8 cellular contexts compared by ENCODE assay signal in genomic region chr17:81860756-81861568, GRCh38. TPM values are rescaled to one million over a fixed set of nuclear protein-coding genes. Genes with fewer than 3 reads are reported as not detected.
DNase-seq lines count a peak whose midpoint lies in the region; ATAC-seq and TF ChIP-seq lines count a peak whose summit lies in the region.

No MANE protein-coding gene starts in this region.

- H3K36me3 Mint-ChIP-seq in activated naive CD8-positive, alpha-beta T cell, result peaks cover 9% of the 10 kb centered on the region

- H3K27ac ChIP-seq in temporal lobe (ENCODE audit: low read depth, low read length), result peak overlapping the region; percentile 81

- H3K9me3 Mint-ChIP-seq in activated naive CD8-positive, alpha-beta T cell (ENCODE audit: low read depth), result no peaks in the 10 kb centered on the region

- TF ChIP-seq CTCF in GM10266 (IDR thresholded peaks at IDR 0.05; ENCODE audit: control insufficient read depth, insufficient read depth, low read depth, missing control alignments), result no peak

- H3K27me3 Mint-ChIP-seq in activated naive CD8-positive, alpha-beta T cell, result no peaks in the 10 kb centered on the region

- H3K27ac Mint-ChIP-seq in activated naive CD8-positive, alpha-beta T cell, result peak overlapping the region; percentile 94

- peaks cover 30% of the 10 kb centered on the region for H3K4me1 Mint-ChIP-seq in activated naive CD8-positive, alpha-beta T cell (ENCODE audit: low read depth)

- peak; percentile 70 for ATAC-seq in HG02623 (IDR thresholded peaks at IDR 0.05; ENCODE audit: unreplicated experiment)
- ATAC-seq in SK-N-SH treated with all-trans-retinoic acid at 6 μM for 48 hours, result peak; percentile 90

- DNase-seq in GM10266 (ENCODE audit: extremely low spot score) (peak; percentile 100), NCI-H1092 treated with DMSO at 0.1 percent for 48 hours (lab: John Stamatoyannopoulos, UW) (peak; percentile 100), glomerular visceral epithelial cell (ENCODE audit: extremely low spot score) (peak; percentile 100), occipital lobe (lab: John Stamatoyannopoulos, UW) (peak; percentile 99)

- peak overlapping the region; percentile 96 for H3K4me3 Mint-ChIP-seq in activated naive CD8-positive, alpha-beta T cell

TF ChIP-seq in SK-N-SH treated with all-trans-retinoic acid at 6 μM for 48 hours, 23 proteins besides CTCF, POLR2A, EP300 and RAD21:
- TF ChIP-seq OSR1 (CRISPR knock-in tag; IDR thresholded peaks at IDR 0.05), result peak; percentile 99
- TF ChIP-seq ZNF565 (CRISPR knock-in tag; conservative IDR thresholded peaks at IDR 0.05; ENCODE audit: low read depth), result peak; percentile 100
- TF ChIP-seq PPARA (CRISPR knock-in tag; IDR thresholded peaks at IDR 0.05; ENCODE audit: borderline replicate concordance), result peak; percentile 100
- TF ChIP-seq BACH2 (CRISPR knock-in tag; IDR thresholded peaks at IDR 0.05; ENCODE audit: borderline replicate concordance), result peak; percentile 100
- peak; percentile 92; the same call in 1 of the 2 replicates for TF ChIP-seq CSRNP3 (CRISPR knock-in tag; IDR thresholded peaks at IDR 0.05)
- peak; percentile 98 for TF ChIP-seq RARB (CRISPR knock-in tag; IDR thresholded peaks at IDR 0.05)
- peak; percentile 96 for TF ChIP-seq ZFP3 (CRISPR knock-in tag; IDR thresholded peaks at IDR 0.05)
- TF ChIP-seq ARNTL (CRISPR knock-in tag; IDR thresholded peaks at IDR 0.05; ENCODE audit: borderline replicate concordance, low read depth), result peak; percentile 98
- peak; percentile 93 for TF ChIP-seq ZNF8 (CRISPR knock-in tag; IDR thresholded peaks at IDR 0.05)
- peak; percentile 100 for TF ChIP-seq SNAI2 (CRISPR knock-in tag; IDR thresholded peaks at IDR 0.05)
- peak; percentile 98 for TF ChIP-seq ESRRG (CRISPR knock-in tag; IDR thresholded peaks at IDR 0.05)
- peak; percentile 99 for TF ChIP-seq ZNF70 (CRISPR knock-in tag; IDR thresholded peaks at IDR 0.05)
- TF ChIP-seq, protein P1, sequence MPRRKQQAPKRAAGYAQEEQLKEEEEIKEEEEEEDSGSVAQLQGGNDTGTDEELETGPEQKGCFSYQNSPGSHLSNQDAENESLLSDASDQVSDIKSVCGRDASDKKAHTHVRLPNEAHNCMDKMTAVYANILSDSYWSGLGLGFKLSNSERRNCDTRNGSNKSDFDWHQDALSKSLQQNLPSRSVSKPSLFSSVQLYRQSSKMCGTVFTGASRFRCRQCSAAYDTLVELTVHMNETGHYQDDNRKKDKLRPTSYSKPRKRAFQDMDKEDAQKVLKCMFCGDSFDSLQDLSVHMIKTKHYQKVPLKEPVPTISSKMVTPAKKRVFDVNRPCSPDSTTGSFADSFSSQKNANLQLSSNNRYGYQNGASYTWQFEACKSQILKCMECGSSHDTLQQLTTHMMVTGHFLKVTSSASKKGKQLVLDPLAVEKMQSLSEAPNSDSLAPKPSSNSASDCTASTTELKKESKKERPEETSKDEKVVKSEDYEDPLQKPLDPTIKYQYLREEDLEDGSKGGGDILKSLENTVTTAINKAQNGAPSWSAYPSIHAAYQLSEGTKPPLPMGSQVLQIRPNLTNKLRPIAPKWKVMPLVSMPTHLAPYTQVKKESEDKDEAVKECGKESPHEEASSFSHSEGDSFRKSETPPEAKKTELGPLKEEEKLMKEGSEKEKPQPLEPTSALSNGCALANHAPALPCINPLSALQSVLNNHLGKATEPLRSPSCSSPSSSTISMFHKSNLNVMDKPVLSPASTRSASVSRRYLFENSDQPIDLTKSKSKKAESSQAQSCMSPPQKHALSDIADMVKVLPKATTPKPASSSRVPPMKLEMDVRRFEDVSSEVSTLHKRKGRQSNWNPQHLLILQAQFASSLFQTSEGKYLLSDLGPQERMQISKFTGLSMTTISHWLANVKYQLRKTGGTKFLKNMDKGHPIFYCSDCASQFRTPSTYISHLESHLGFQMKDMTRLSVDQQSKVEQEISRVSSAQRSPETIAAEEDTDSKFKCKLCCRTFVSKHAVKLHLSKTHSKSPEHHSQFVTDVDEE (CRISPR knock-in tag; IDR thresholded peaks at IDR 0.05), result peak; percentile 100
- peak; percentile 91 for TF ChIP-seq CREB5 (CRISPR knock-in tag; IDR thresholded peaks at IDR 0.05; ENCODE audit: low read depth)
- TF ChIP-seq GLIS3 (CRISPR knock-in tag; IDR thresholded peaks at IDR 0.05), result peak; percentile 99
- peak; percentile 95; the same call in 1 of the 2 replicates for TF ChIP-seq POU6F1 (CRISPR knock-in tag; IDR thresholded peaks at IDR 0.05; ENCODE audit: borderline replicate concordance, low read depth)
- TF ChIP-seq CSDC2 (CRISPR knock-in tag; IDR thresholded peaks at IDR 0.05), result peak; percentile 100
- TF ChIP-seq ZC3H10 (CRISPR knock-in tag; IDR thresholded peaks at IDR 0.05), result peak; percentile 94; the same call in 1 of the 2 replicates
- TF ChIP-seq PATZ1 (CRISPR knock-in tag; IDR thresholded peaks at IDR 0.05; ENCODE audit: borderline replicate concordance), result peak; percentile 11; the same call in 1 of the 2 replicates
- TF ChIP-seq TCF4 (CRISPR knock-in tag; IDR thresholded peaks at IDR 0.05; ENCODE audit: borderline replicate concordance), result no peak
- peak; percentile 93 for TF ChIP-seq ZFP30 (CRISPR knock-in tag; IDR thresholded peaks at IDR 0.05)
- peak; percentile 95 for TF ChIP-seq TOX (CRISPR knock-in tag; IDR thresholded peaks at IDR 0.05; ENCODE audit: borderline replicate concordance)
- TF ChIP-seq ISL1 (CRISPR knock-in tag; IDR thresholded peaks at IDR 0.05), result peak; percentile 73

RNA-seq across cellular contexts. Expression of gene P4HB, which starts 0.6 kb away (rescaled TPM):
- 57.4 TPM for total RNA-seq in occipital lobe
- total RNA-seq in temporal lobe, result 50.2 TPM

RNA-seq across cellular contexts. Expression of gene ARHGDIA, which starts 10.2 kb away (rescaled TPM):
- 22.9 TPM for total RNA-seq in occipital lobe
- 31.7 TPM for total RNA-seq in temporal lobe

RNA-seq across cellular contexts. Expression of gene PPP1R27, which starts 26.1 kb away (rescaled TPM):
- not detected for total RNA-seq in occipital lobe
- not detected for total RNA-seq in temporal lobe

RNA-seq across cellular contexts. Expression of gene MCRIP1, which starts 27.9 kb away (rescaled TPM):
- total RNA-seq in occipital lobe, result 85.9 TPM
- 59.3 TPM for total RNA-seq in temporal lobe

RNA-seq across cellular contexts. Expression of gene ALYREF, which starts 30.4 kb away (rescaled TPM):
- total RNA-seq in occipital lobe (78.3 TPM), temporal lobe (48.2 TPM)

Comparison
In these comparisons a context has a peak if more than half of its experiments do, and no peak if none do; other contexts are left out.
1. Peak in every context shown above with its lines: DNase-seq, ATAC-seq and H3K27ac ChIP-seq.